In genomic region chr1:182388392-182389134, GRCh38 we compare ENCODE assay signal across 10 cellular contexts. TPM values are rescaled to one million over a fixed set of nuclear protein-coding genes. Genes with fewer than 3 reads are reported as not detected.
DNase-seq lines count a peak whose midpoint lies in the region; FAIRE-seq and TF ChIP-seq lines count a peak whose summit lies in the region.
"Had no signal": no experiment of that assay in that cellular context is flagged by ENCODE, and none has a peak within 500 bp of the region (broad histone marks: within the 10 kb centered on the region; RNA-seq: fewer than 3 reads in every experiment).

No MANE protein-coding gene starts in this region.

- no peaks in the 10 kb centered on the region for H3K9me1 ChIP-seq in endothelial cell of umbilical vein (replicated peaks; ENCODE audit: control insufficient read depth, extremely low read depth, insufficient read depth, low read length)

- H3K4me3 ChIP-seq in A673 (ENCODE audit: low read depth, low read length, poor library complexity, severe bottlenecking), result peak overlapping the region; percentile 98
- peak overlapping the region; percentile 83 for H3K4me3 ChIP-seq in HUES64 (ENCODE audit: low read length)
- H3K4me3 ChIP-seq in endothelial cell of umbilical vein (replicated peaks in 1 of 3; ENCODE audit: insufficient read depth in 1 of 3, low read depth in 1 of 3, low read length in 3 of 3), result peak overlapping the region in 1 of 3 experiments; percentile 66

- H3K9me3 ChIP-seq in A673 (ENCODE audit: low read depth, low read length, poor library complexity, severe bottlenecking) (no peaks in the 10 kb centered on the region), HUES64 (ENCODE audit: insufficient read depth, low read depth, low read length) (no peaks in the 10 kb centered on the region), endothelial cell of umbilical vein (replicated peaks; ENCODE audit: control insufficient read depth, insufficient read depth, low read length) (no peaks in the 10 kb centered on the region)

- no peaks in the 10 kb centered on the region for H3K27me3 ChIP-seq in A673 (replicated peaks; ENCODE audit: insufficient read depth, low read depth, low read length, poor library complexity)
- no peaks in the 10 kb centered on the region for H3K27me3 ChIP-seq in HUES64 (ENCODE audit: insufficient read depth, low read length)
- H3K27me3 ChIP-seq in endothelial cell of umbilical vein (ENCODE audit: control insufficient read depth in 2 of 2, insufficient read depth in 2 of 2, low read length in 2 of 2), result no peaks in the 10 kb centered on the region

- H3K36me3 ChIP-seq in A673 (ENCODE audit: insufficient read depth, low read length, poor library complexity, severe bottlenecking), result peaks cover 58% of the 10 kb centered on the region
- peaks cover 69% of the 10 kb centered on the region for H3K36me3 ChIP-seq in HUES64 (ENCODE audit: insufficient read depth, low read length)
- peaks cover 34 to 35% of the 10 kb centered on the region in 2 experiments for H3K36me3 ChIP-seq in endothelial cell of umbilical vein (ENCODE audit: control insufficient read depth in 2 of 2, extremely low read depth in 1 of 2, insufficient read depth in 2 of 2, low read length in 2 of 2)

- peaks cover 42% of the 10 kb centered on the region for H3K79me2 ChIP-seq in endothelial cell of umbilical vein (ENCODE audit: control insufficient read depth, insufficient read depth, low read length)

- CTCF ChIA-PET in A673 (lab: Charles Lee) (no interaction called here), endothelial cell of umbilical vein (lab: Charles Lee) (interaction anchor here (3.5 kb wide), 1 partner anchor 245 kb away, joined by 40 read pairs; no protein-coding TSS in a partner anchor)

- WGBS in HUES64, result 89% methylated on average over 5 of the region's 5 CpGs

- H3K4me1 ChIP-seq in A673 (ENCODE audit: insufficient read depth, low read length, poor library complexity, severe bottlenecking) (peaks cover 5% of the 10 kb centered on the region), HUES64 (ENCODE audit: insufficient read depth, low read length) (peaks cover 26% of the 10 kb centered on the region), endothelial cell of umbilical vein (ENCODE audit: control insufficient read depth, extremely low read depth, insufficient read depth, low read length) (peaks cover 4% of the 10 kb centered on the region)

- H3K27ac ChIP-seq in A673 (ENCODE audit: low read depth, low read length, poor library complexity, severe bottlenecking) (no peak overlapping the region), HUES64 (ENCODE audit: low read depth, low read length) (no peak overlapping the region), endothelial cell of umbilical vein (ENCODE audit: insufficient read depth, low read depth, low read length) (no peak overlapping the region)

- TF ChIP-seq POLR2A in endothelial cell of umbilical vein (IDR thresholded peaks at IDR 0.05; ENCODE audit: low read depth, low read length), result no peak

- TF ChIP-seq CTCF in A673 (conservative IDR thresholded peaks at IDR 0.05; ENCODE audit: low read depth, low read length) (no peak), endothelial cell of umbilical vein (IDR thresholded peaks at IDR 0.05; ENCODE audit: extremely low read depth in 1 of 2, insufficient read depth in 1 of 2, low read depth in 1 of 2, low read length in 2 of 2) (no peak), nephron (IDR thresholded peaks at IDR 0.05; ENCODE audit: unreplicated experiment in 3 of 3) (no peak)

- H3K4me2 ChIP-seq in endothelial cell of umbilical vein (ENCODE audit: insufficient read depth, low read length), result peak overlapping the region; percentile 54

- POLR2A ChIA-PET in A673 (lab: Charles Lee; ENCODE audit: low non-redundant PET) (no interaction called here), endothelial cell of umbilical vein (lab: Charles Lee) (interaction anchor here (0.6 kb wide), 1 partner anchor 1437 kb away, joined by 5 read pairs; no protein-coding TSS in a partner anchor)

- intact Hi-C loops in A673 (cut with micrococcal nuclease; ENCODE audit: unreplicated experiment), result no loop called here
- intact Hi-C loops in endothelial cell of umbilical vein (cut with micrococcal nuclease), result no loop called here

- H4K20me1 ChIP-seq in endothelial cell of umbilical vein (replicated peaks; ENCODE audit: control insufficient read depth, extremely low read depth, insufficient read depth, low read length), result peaks cover 5% of the 10 kb centered on the region

- no peak overlapping the region for H2AFZ ChIP-seq in endothelial cell of umbilical vein (ENCODE audit: low read depth, low read length)

- no peak for FAIRE-seq in endothelial cell of umbilical vein (lab: Jason Lieb, UNC)

- H3K36me3 Mint-ChIP-seq in nephron (ENCODE audit: low read depth), result peaks cover 64% of the 10 kb centered on the region

- H3K9ac ChIP-seq in HUES64 (ENCODE audit: low read depth, low read length) (peak overlapping the region; percentile 98; the same call in 1 of the 2 replicates), endothelial cell of umbilical vein (replicated peaks; ENCODE audit: extremely low read depth, insufficient read depth, low read length) (no peak overlapping the region)

- dilution Hi-C loops in endothelial cell of umbilical vein (cut with MboI; ENCODE audit: extremely low pct_ligation_motif_present, low sequenced_read_pairs), result no loop called here

- no TSS peak for BruUV-seq in A673 (replicated peaks; lab: Mats Ljungman, UMichigan)
- no TSS peak for BruUV-seq in endothelial cell of umbilical vein (replicated peaks; lab: Mats Ljungman, UMichigan)

- peaks cover 43% of the 10 kb centered on the region for H3K4me1 Mint-ChIP-seq in nephron

- H3K9me3 Mint-ChIP-seq in nephron, result no peaks in the 10 kb centered on the region

- peak overlapping the region; percentile 98 to 100 (median 100) for H3K4me3 Mint-ChIP-seq in nephron

- no peak for DNase-seq in A673 (ENCODE audit: low spot score)
- no peak for DNase-seq in endothelial cell of umbilical vein (ENCODE audit: low read depth, low spot score)
- no peak for DNase-seq in activated effector memory CD4-positive, alpha-beta T cell treated with anti-CD3 and anti-CD28 coated beads, Interleukin-2, amount 50 U/mL, for 16 hours
- DNase-seq in T-helper 9 cell, result no peak
- no peak for DNase-seq in DMS79 treated with DMSO at 0.1 percent for 48 hours (lab: John Stamatoyannopoulos, UW)
- no peak for DNase-seq in NCI-H2081 treated with DMSO at 0.1 percent for 48 hours (lab: John Stamatoyannopoulos, UW)
- DNase-seq: activated CD4-positive, alpha-beta T cell treated with anti-CD3 and anti-CD28 coated beads for 1 hour; EL had no signal

- peaks cover 3% of the 10 kb centered on the region for H3K27me3 Mint-ChIP-seq in nephron (ENCODE audit: low read depth)

- peak overlapping the region; percentile 92 to 98 (median 97) for H3K27ac Mint-ChIP-seq in nephron

TF ChIP-seq in endothelial cell of umbilical vein, 7 proteins besides CTCF, POLR2A, EP300 and RAD21:
- no peak for TF ChIP-seq GATA2 (IDR thresholded peaks at IDR 0.05; ENCODE audit: insufficient read depth, insufficient read length, low read depth, low read length)
- TF ChIP-seq MYC (IDR thresholded peaks at IDR 0.05; ENCODE audit: low read depth, low read length), result no peak
- TF ChIP-seq MAX (IDR thresholded peaks at IDR 0.05; ENCODE audit: insufficient read depth, insufficient read length), result no peak
- no peak for TF ChIP-seq EZH2 (IDR thresholded peaks at IDR 0.05; ENCODE audit: borderline replicate concordance, low read depth, low read length, severe bottlenecking)
- no peak for TF ChIP-seq POLR2AphosphoS5 (IDR thresholded peaks at IDR 0.05; ENCODE audit: insufficient read depth, low read depth, low read length)
- TF ChIP-seq FOS (IDR thresholded peaks at IDR 0.05; ENCODE audit: borderline replicate concordance, insufficient read depth, low read length), result no peak
- no peak for TF ChIP-seq JUN (IDR thresholded peaks at IDR 0.05; ENCODE audit: borderline replicate concordance, insufficient read depth, insufficient read length, low read depth)

RNA-seq across cellular contexts. Expression of gene GLUL, which starts 3.0 kb away (rescaled TPM):
- total RNA-seq in A673 (2021) (260 and 266 TPM in 2 replicates), endothelial cell of umbilical vein (181 and 187 TPM in 2 replicates)
- polyA plus RNA-seq in HUES64 (2013, experiment 1 of 2), result 156 TPM
- 213 TPM for polyA plus RNA-seq in HUES64 (2013, experiment 2 of 2)
- polyA plus RNA-seq in endothelial cell of umbilical vein, result 156 and 172 TPM in 2 replicates
- 176 and 214 TPM in 2 replicates for polyA plus RNA-seq in endothelial cell of umbilical vein (2011; cell fraction: cytosol; rRNA removed)
- 227 and 276 TPM in 2 replicates for polyA plus RNA-seq in endothelial cell of umbilical vein (2011; cell fraction: nucleus; rRNA removed)
- polyA plus RNA-seq in endothelial cell of umbilical vein (2012), result 160 and 171 TPM in 2 replicates
- 214 and 303 TPM in 2 replicates for polyA minus RNA-seq in endothelial cell of umbilical vein
- polyA minus RNA-seq in endothelial cell of umbilical vein (2011; cell fraction: cytosol; rRNA and poly(A)+ RNA removed), result 10.3 TPM
- 64.7 and 74.1 TPM in 2 replicates for polyA minus RNA-seq in endothelial cell of umbilical vein (2011; cell fraction: nucleus; rRNA and poly(A)+ RNA removed)

RNA-seq across cellular contexts. Expression of gene TEDDM1, which starts 11.9 kb away (rescaled TPM):
- not detected in 2 replicates for total RNA-seq in A673 (2021)
- polyA plus RNA-seq in HUES64 (2013, experiment 1 of 2), result not detected
- polyA plus RNA-seq in HUES64 (2013, experiment 2 of 2), result not detected
- total RNA-seq in endothelial cell of umbilical vein, result not detected in 2 replicates
- polyA plus RNA-seq in endothelial cell of umbilical vein, result not detected in 2 replicates
- not detected in 2 replicates for polyA plus RNA-seq in endothelial cell of umbilical vein (2011; cell fraction: cytosol; rRNA removed)
- not detected in 2 replicates for polyA plus RNA-seq in endothelial cell of umbilical vein (2011; cell fraction: nucleus; rRNA removed)
- polyA plus RNA-seq in endothelial cell of umbilical vein (2012), result 0.07 TPM in 1 of 2 replicates, not detected in the other
- polyA minus RNA-seq in endothelial cell of umbilical vein, result not detected in 2 replicates
- polyA minus RNA-seq in endothelial cell of umbilical vein (2011; cell fraction: cytosol; rRNA and poly(A)+ RNA removed), result not detected
- not detected in 2 replicates for polyA minus RNA-seq in endothelial cell of umbilical vein (2011; cell fraction: nucleus; rRNA and poly(A)+ RNA removed)
